In genomic region chr17:1006054-1006453, GRCh38 we compare ENCODE assay signal across 1 cellular context.
TF ChIP-seq lines count a peak whose summit lies in the region.

No MANE protein-coding gene starts in this region.

TF ChIP-seq in endothelial cell of umbilical vein, 7 proteins besides CTCF, POLR2A, EP300 and RAD21:
- TF ChIP-seq FOS (IDR thresholded peaks at IDR 0.05; ENCODE audit: borderline replicate concordance, insufficient read depth, low read length) (no peak), POLR2AphosphoS5 (IDR thresholded peaks at IDR 0.05; ENCODE audit: insufficient read depth, low read depth, low read length) (no peak), EZH2 (IDR thresholded peaks at IDR 0.05; ENCODE audit: borderline replicate concordance, low read depth, low read length, severe bottlenecking) (no peak), MYC (IDR thresholded peaks at IDR 0.05; ENCODE audit: low read depth, low read length) (no peak), JUN (IDR thresholded peaks at IDR 0.05; ENCODE audit: borderline replicate concordance, insufficient read depth, insufficient read length, low read depth) (no peak), GATA2 (IDR thresholded peaks at IDR 0.05; ENCODE audit: insufficient read depth, insufficient read length, low read depth, low read length) (no peak)
- TF ChIP-seq, protein P1, sequence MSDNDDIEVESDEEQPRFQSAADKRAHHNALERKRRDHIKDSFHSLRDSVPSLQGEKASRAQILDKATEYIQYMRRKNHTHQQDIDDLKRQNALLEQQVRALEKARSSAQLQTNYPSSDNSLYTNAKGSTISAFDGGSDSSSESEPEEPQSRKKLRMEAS (IDR thresholded peaks at IDR 0.05; ENCODE audit: insufficient read depth, insufficient read length), result no peak
